9 cellular contexts compared by ENCODE assay signal in the genomic region with DNA sequence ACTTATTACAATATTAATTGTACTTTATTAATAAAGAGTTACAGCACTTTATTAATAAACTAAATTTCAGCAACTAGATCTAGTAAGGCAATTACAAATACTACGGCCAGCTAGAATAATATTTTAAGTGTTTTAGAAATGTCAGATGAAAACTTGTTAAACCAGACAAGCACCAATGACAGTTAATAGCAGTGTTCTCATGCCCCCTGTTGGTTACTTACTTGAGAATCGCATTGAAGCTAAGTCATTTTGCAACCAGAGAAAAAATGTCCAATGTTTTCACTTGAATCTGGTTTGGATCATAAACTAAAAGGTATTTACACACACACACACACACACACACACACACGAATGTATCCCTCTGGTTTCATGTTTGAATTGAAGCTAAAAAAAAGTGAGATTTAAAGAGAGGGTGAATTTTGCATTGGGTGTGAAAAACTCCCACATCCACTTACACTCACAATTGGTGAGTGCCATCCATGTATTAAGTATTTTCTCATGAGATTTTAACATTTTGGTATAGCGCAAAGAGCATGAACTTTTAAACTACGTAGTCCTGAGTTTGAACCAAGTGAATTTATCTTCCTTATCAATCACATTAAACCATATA.
A peak's percentile ranks its signal among the peaks of the same experiment; 100 is the strongest.
DNase-seq lines count a peak whose midpoint lies in the region; ATAC-seq and TF ChIP-seq lines count a peak whose summit lies in the region.
"Had no signal": no experiment of that assay in that cellular context is flagged by ENCODE, and none has a peak within 500 bp of the region (broad histone marks: within the 10 kb centered on the region; RNA-seq: fewer than 3 reads in every experiment).

No MANE protein-coding gene starts in this region.

- intact Hi-C loops in transverse colon (cut with DNase I; ENCODE audit: low total_unique reads): no loop called here

- in situ Hi-C loops in transverse colon (cut with MboI; ENCODE audit: low pct_ligation_motif_present in 1 of 4, low pct_unique_long_range_greater_than_20kb in 1 of 4, low sequenced_read_pairs in 3 of 4): loop anchor here in 1 of 4 donors (25.0 kb wide), 1 partner anchor 1020 kb away; no protein-coding TSS in a partner anchor

- H3K27me3 ChIP-seq in transverse colon: no peaks in the 10 kb centered on the region

- DNase-seq in DMS114 treated with DMSO at 0.1 percent for 48 hours (lab: John Stamatoyannopoulos, UW; ENCODE audit: unreplicated experiment) (peak; percentile 25), KG1 (lab: John Stamatoyannopoulos, UW) (peak; percentile 14), RPMI7951 (ENCODE audit: low read depth) (peak; percentile 50), foreskin melanocyte (peak; percentile 44), transverse colon (no peak), GM19238 (ENCODE audit: insufficient read length, low spot score) (no peak), ureter (ENCODE audit: low spot score) (no peak)

- no peaks in the 10 kb centered on the region for H3K9me3 ChIP-seq in transverse colon

- H3K4me3 ChIP-seq in transverse colon: no peak overlapping the region

- TF ChIP-seq CTCF in transverse colon (IDR thresholded peaks at IDR 0.05): peak in 3 of 5 experiments; percentile 20 to 27 (median 23)

- H3K27ac ChIP-seq in transverse colon: no peak overlapping the region
- H3K27ac ChIP-seq: HL-60 had no signal

- no peak for TF ChIP-seq POLR2A in transverse colon (IDR thresholded peaks at IDR 0.05)

- 31 to 34% methylated on average over 5 of the region's 5 CpGs for WGBS in transverse colon (ENCODE audit: low coverage in 1 of 2), 2 donors

- no peaks in the 10 kb centered on the region for H3K4me1 ChIP-seq in transverse colon

- no peak for TF ChIP-seq EP300 in transverse colon (IDR thresholded peaks at IDR 0.05; ENCODE audit: low read depth)

- ATAC-seq in GM19463 (IDR thresholded peaks at IDR 0.05; ENCODE audit: unreplicated experiment): no peak

- no peaks in the 10 kb centered on the region for H3K36me3 ChIP-seq in transverse colon

Comparison
In these comparisons a context has a peak if more than half of its experiments do, and no peak if none do; other contexts are left out.
1. DNase-seq: peak in DMS114 treated with DMSO at 0.1 percent for 48 hours (single experiment), KG1 (single experiment), RPMI7951 (single experiment) and foreskin melanocyte (single experiment); none in transverse colon (single experiment), GM19238 (single experiment) and ureter (single experiment).